Comparison of ENCODE assay signal across 10 cellular contexts in genomic region chr1:45621501-45621836, GRCh38. TPM values are rescaled to one million over a fixed set of nuclear protein-coding genes. Genes with fewer than 3 reads are reported as not detected.
DNase-seq lines count a peak whose midpoint lies in the region; ATAC-seq lines count a peak whose summit lies in the region.
"Had no signal": no experiment of that assay in that cellular context is flagged by ENCODE, and none has a peak within 500 bp of the region (broad histone marks: within the 10 kb centered on the region; RNA-seq: fewer than 3 reads in every experiment).

No MANE protein-coding gene starts in this region.

- no peak overlapping the region for H3K9ac ChIP-seq in subcutaneous abdominal adipose tissue (ENCODE audit: low read length in 5 of 5)

- peak overlapping the region; percentile 46 for H3K27ac ChIP-seq in subcutaneous abdominal adipose tissue (ENCODE audit: low read depth, low read length)

- no peaks in the 10 kb centered on the region for H3K27me3 Mint-ChIP-seq in activated CD4-positive, alpha-beta memory T cell treated with anti-CD3 and anti-CD28 coated beads, Interleukin-2, amount 10 ng/mL, durations not matched to agents 7 days and 5 days

- CTCF ChIA-PET in activated CD4-positive, alpha-beta memory T cell treated with anti-CD3 and anti-CD28 coated beads, Interleukin-2, amount 10 ng/mL, durations not matched to agents 7 days and 5 days (lab: Charles Lee): no interaction called here

- intact Hi-C loops in left colon (cut with DNase I, micrococcal nuclease): no loop called here

- POLR2A ChIA-PET in activated CD4-positive, alpha-beta memory T cell treated with anti-CD3 and anti-CD28 coated beads, Interleukin-2, amount 10 ng/mL, durations not matched to agents 7 days and 5 days (lab: Charles Lee): interaction anchor here (1.4 kb wide), 1 partner anchor 64 kb away, joined by 3 read pairs; the partner anchor contains the start of gene GPBP1L1

- peak overlapping the region; percentile 40 for H3K27ac Mint-ChIP-seq in activated CD4-positive, alpha-beta memory T cell treated with anti-CD3 and anti-CD28 coated beads, Interleukin-2, amount 10 ng/mL, durations not matched to agents 7 days and 5 days

- H3K4me1 Mint-ChIP-seq in activated CD4-positive, alpha-beta memory T cell treated with anti-CD3 and anti-CD28 coated beads, Interleukin-2, amount 10 ng/mL, durations not matched to agents 7 days and 5 days: no peaks in the 10 kb centered on the region

- H3K4me3 Mint-ChIP-seq in activated CD4-positive, alpha-beta memory T cell treated with anti-CD3 and anti-CD28 coated beads, Interleukin-2, amount 10 ng/mL, durations not matched to agents 7 days and 5 days: no peak overlapping the region

- H3K4me3 ChIP-seq in subcutaneous abdominal adipose tissue (ENCODE audit: low read depth in 1 of 5, low read length in 5 of 5): peak overlapping the region in 1 of 5 donors; percentile 14

- no peaks in the 10 kb centered on the region for H3K9me3 Mint-ChIP-seq in activated CD4-positive, alpha-beta memory T cell treated with anti-CD3 and anti-CD28 coated beads, Interleukin-2, amount 10 ng/mL, durations not matched to agents 7 days and 5 days

- peak; percentile 26 for ATAC-seq in left colon
- ATAC-seq in GM21619 (IDR thresholded peaks at IDR 0.05; ENCODE audit: unreplicated experiment): no peak

- DNase-seq in DMS 273 (lab: John Stamatoyannopoulos, UW; ENCODE audit: unreplicated experiment) (peak; percentile 29), DMS 273 treated with DMSO at 0.1 percent for 48 hours (lab: John Stamatoyannopoulos, UW) (no peak), left colon (no peak), NCI-H345 treated with DMSO at 0.1 percent for 48 hours (lab: John Stamatoyannopoulos, UW; ENCODE audit: unreplicated experiment) (no peak), foreskin melanocyte (no peak)
- DNase-seq in activated CD4-positive, alpha-beta memory T cell treated with anti-CD3 and anti-CD28 coated beads, Interleukin-2, amount 10 ng/mL, durations not matched to agents 7 days and 5 days: no peak
- DNase-seq: cerebellar nuclear complex, NCI-H446 had no signal

- H3K36me3 ChIP-seq in subcutaneous abdominal adipose tissue (ENCODE audit: control insufficient read depth in 5 of 5, insufficient read depth in 5 of 5, low read length in 5 of 5): peaks cover 5 to 59% (median 32%) of the 10 kb centered on the region in 5 donors

- no peaks in the 10 kb centered on the region for H3K9me3 ChIP-seq in subcutaneous abdominal adipose tissue (ENCODE audit: control insufficient read depth in 5 of 5, low read length in 5 of 5)

- H3K36me3 Mint-ChIP-seq in activated CD4-positive, alpha-beta memory T cell treated with anti-CD3 and anti-CD28 coated beads, Interleukin-2, amount 10 ng/mL, durations not matched to agents 7 days and 5 days (ENCODE audit: low read depth): peaks cover 34% of the 10 kb centered on the region

- H3K27me3 ChIP-seq in subcutaneous abdominal adipose tissue (ENCODE audit: control insufficient read depth in 5 of 5, insufficient read depth in 4 of 5, low read length in 5 of 5): no peaks in the 10 kb centered on the region

- H3K4me1 ChIP-seq in subcutaneous abdominal adipose tissue (ENCODE audit: control insufficient read depth in 5 of 5, insufficient read depth in 5 of 5, low read length in 5 of 5): peaks cover 5 to 52% (median 34%) of the 10 kb centered on the region in 5 donors

RNA-seq across cellular contexts. Expression of gene CCDC17, which starts 2.4 kb away (rescaled TPM):
- total RNA-seq in activated CD4-positive, alpha-beta memory T cell treated with anti-CD3 and anti-CD28 coated beads, Interleukin-2, amount 10 ng/mL, durations not matched to agents 7 days and 5 days: 1 to 10 TPM; 2.6 to 3.6 TPM
- 1 to 10 TPM; 2.8 to 5.6 TPM for total RNA-seq in left colon

RNA-seq across cellular contexts. Expression of gene NASP, which starts 37.6 kb away (rescaled TPM):
- total RNA-seq in activated CD4-positive, alpha-beta memory T cell treated with anti-CD3 and anti-CD28 coated beads, Interleukin-2, amount 10 ng/mL, durations not matched to agents 7 days and 5 days: 100 to 1,000 TPM; 166 to 172 TPM
- 10 to 100 TPM; 41.3 to 48.7 TPM for total RNA-seq in left colon
